30 cellular contexts compared by ENCODE assay signal in genomic region chr13:112554214-112554850, GRCh38.
"Had no signal": no experiment of that assay in that cellular context is flagged by ENCODE, and none has a peak within 500 bp of the region (broad histone marks: within the 10 kb centered on the region; RNA-seq: fewer than 3 reads in every experiment).

No MANE protein-coding gene starts in this region.

- H3K4me1 Mint-ChIP-seq: activated B cell treated with CpG ODN at 0.5 μM for 24 hours; activated CD4-positive, alpha-beta memory T cell treated with anti-CD3 and anti-CD28 coated beads, Interleukin-2, amount 10 ng/mL, durations not matched to agents 7 days and 5 days; central memory CD8-positive, alpha-beta T cell had no signal

- DNase-seq: activated B cell treated with CpG ODN at 0.5 μM for 24 hours; activated CD4-positive, alpha-beta memory T cell treated with anti-CD3 and anti-CD28 coated beads, Interleukin-2, amount 10 ng/mL, durations not matched to agents 7 days and 5 days; activated CD4-positive, alpha-beta T cell treated with anti-CD3 and anti-CD28 coated beads for 4 hours; activated CD4-positive, CD25-positive, alpha-beta regulatory T cell treated with anti-CD3 and anti-CD28 coated beads, Interleukin-2, amount 50 U/mL, for 72 hours; activated gamma-delta T cell treated with Interleukin-2 at 50 U/mL for 16 hours; activated naive CD4-positive, alpha-beta T cell treated with anti-CD3 and anti-CD28 coated beads for 36 hours; activated T-cell treated with anti-CD3 and anti-CD28 coated beads, Interleukin-2, amount 50 U/mL, for 24 hours; amniotic stem cell; aorta; brain microvascular endothelial cell; Kasumi-1; KG1; MG63; NCI-H1048; NCI-H1105 treated with DMSO at 0.1 percent for 48 hours; NCI-H1436; NCI-H1694; NCI-H1930; NCI-H2081 treated with DMSO at 0.1 percent for 48 hours; NCI-H345; NCI-H524 treated with DMSO at 0.1 percent for 48 hours; SHP77; SJCRH30; SK-N-SH; T-helper 2 cell; T-helper 9 cell had no signal

- H3K27ac Mint-ChIP-seq: activated B cell treated with CpG ODN at 0.5 μM for 24 hours; activated CD4-positive, alpha-beta memory T cell treated with anti-CD3 and anti-CD28 coated beads, Interleukin-2, amount 10 ng/mL, durations not matched to agents 7 days and 5 days; activated naive CD4-positive, alpha-beta T cell treated with anti-CD3 and anti-CD28 coated beads for 36 hours; activated T-cell treated with anti-CD3 and anti-CD28 coated beads, Interleukin-2, amount 50 U/mL, for 24 hours; activated T-helper 1 cell treated with anti-CD3 and anti-CD28 coated beads, Interleukin-12 subunit alpha, Interleukin-12 subunit beta, Interleukin-2, Interleukin-4 antibody, amounts not matched to agents 30 ng/mL and 10 ng/mL and 1 ng/mL, durations not matched to agents 14 hours and 24 hours and 36 hours had no signal

- H3K27me3 Mint-ChIP-seq: activated B cell treated with CpG ODN at 0.5 μM for 24 hours; activated CD4-positive, alpha-beta memory T cell treated with anti-CD3 and anti-CD28 coated beads, Interleukin-2, amount 10 ng/mL, durations not matched to agents 7 days and 5 days; activated T-cell treated with anti-CD3 and anti-CD28 coated beads, Interleukin-2, amount 50 U/mL, for 24 hours; central memory CD8-positive, alpha-beta T cell had no signal

- H3K9me3 Mint-ChIP-seq: activated B cell treated with CpG ODN at 0.5 μM for 24 hours; activated CD4-positive, alpha-beta memory T cell treated with anti-CD3 and anti-CD28 coated beads, Interleukin-2, amount 10 ng/mL, durations not matched to agents 7 days and 5 days; activated naive CD4-positive, alpha-beta T cell treated with anti-CD3 and anti-CD28 coated beads for 36 hours; activated naive CD4-positive, alpha-beta T cell treated with anti-CD3 and anti-CD28 coated beads, Interleukin-2, amount 50 U/mL, for 72 hours; activated T-cell treated with anti-CD3 and anti-CD28 coated beads, Interleukin-2, amount 50 U/mL, for 24 hours; central memory CD8-positive, alpha-beta T cell had no signal

- ATAC-seq: activated naive CD4-positive, alpha-beta T cell treated with anti-CD3 and anti-CD28 coated beads, Interleukin-2, amount 50 U/mL, for 72 hours; Panc1 had no signal

- H3K4me3 Mint-ChIP-seq: activated B cell treated with CpG ODN at 0.5 μM for 24 hours; activated CD4-positive, alpha-beta memory T cell treated with anti-CD3 and anti-CD28 coated beads, Interleukin-2, amount 10 ng/mL, durations not matched to agents 7 days and 5 days; activated naive CD4-positive, alpha-beta T cell treated with anti-CD3 and anti-CD28 coated beads for 36 hours; activated T-cell treated with anti-CD3 and anti-CD28 coated beads, Interleukin-2, amount 50 U/mL, for 24 hours; activated T-helper 1 cell treated with anti-CD3 and anti-CD28 coated beads, Interleukin-12 subunit alpha, Interleukin-12 subunit beta, Interleukin-2, Interleukin-4 antibody, amounts not matched to agents 30 ng/mL and 10 ng/mL and 1 ng/mL, durations not matched to agents 14 hours and 24 hours and 36 hours; central memory CD8-positive, alpha-beta T cell had no signal
